Comparison of ENCODE assay signal across 8 cellular contexts in the genomic region with DNA sequence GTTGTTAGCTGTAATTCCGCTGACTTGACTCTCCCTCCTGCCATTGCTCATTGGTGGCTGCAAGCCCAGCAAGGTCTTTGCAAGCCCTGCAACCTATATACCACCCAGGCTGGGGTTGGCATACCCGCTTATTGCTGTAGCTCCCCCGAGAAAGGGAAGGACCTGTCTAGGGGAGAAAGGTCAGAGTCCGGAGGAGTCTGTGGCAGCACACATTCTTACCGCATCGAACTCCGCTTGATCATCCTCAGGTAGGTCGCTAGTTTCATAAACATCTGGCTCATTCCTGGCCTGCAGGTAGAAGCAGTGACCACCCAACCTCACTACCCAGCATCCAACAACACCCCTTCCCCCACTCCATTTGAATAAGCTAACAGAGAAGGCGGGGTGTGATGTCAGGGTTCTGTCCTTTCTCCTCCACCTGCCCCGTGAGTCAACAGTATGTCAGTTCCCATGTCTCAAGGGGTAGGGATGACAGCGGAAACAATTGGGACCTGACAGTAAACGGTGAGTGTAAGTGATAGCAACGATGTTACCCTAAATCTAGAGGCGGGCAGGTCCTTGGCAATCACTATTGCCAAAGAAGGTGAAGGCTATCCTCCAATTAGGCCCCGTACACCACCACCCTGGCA. TPM values are rescaled to one million over a fixed set of nuclear protein-coding genes. Genes with fewer than 3 reads are reported as not detected.
A peak's percentile ranks its signal among the peaks of the same experiment; 100 is the strongest.
DNase-seq lines count a peak whose midpoint lies in the region; ATAC-seq and TF ChIP-seq lines count a peak whose summit lies in the region.

No MANE protein-coding gene starts in this region.

- WGBS in esophagus squamous epithelium, 2 donors = 56% methylated on average over 13 to 15 of the region's 15 CpGs

- peaks cover 10% of the 10 kb centered on the region; the same call in 1 of the 2 replicates for H4K20me1 ChIP-seq in PC-9 (ENCODE audit: insufficient read depth)

- ATAC-seq in GM21390 (IDR thresholded peaks at IDR 0.05; ENCODE audit: unreplicated experiment) = no peak

- no peak for TF ChIP-seq CTCF in GM12864 (IDR thresholded peaks at IDR 0.05; ENCODE audit: low read depth, low read length, missing control alignments)
- TF ChIP-seq CTCF in PC-9 (conservative IDR thresholded peaks at IDR 0.05) = no peak
- no peak for TF ChIP-seq CTCF in esophagus squamous epithelium (IDR thresholded peaks at IDR 0.05)

- H3K9me2 ChIP-seq in PC-9 (ENCODE audit: insufficient read depth) = no peaks in the 10 kb centered on the region

- peaks cover 9% of the 10 kb centered on the region for H3K4me1 ChIP-seq in PC-9 (replicated peaks; ENCODE audit: insufficient read depth)
- peaks cover 16 to 57% (median 18%) of the 10 kb centered on the region in 3 donors for H3K4me1 ChIP-seq in esophagus squamous epithelium
- peaks cover 13% of the 10 kb centered on the region for H3K4me1 ChIP-seq in rectal smooth muscle tissue (ENCODE audit: control insufficient read depth, insufficient read depth, low read length)

- POLR2A ChIA-PET in PC-9 (lab: Charles Lee; ENCODE audit: unreplicated experiment) = no interaction called here

- H3K9me3 ChIP-seq in PC-9 (ENCODE audit: insufficient read depth, low read depth) (no peaks in the 10 kb centered on the region), esophagus squamous epithelium (no peaks in the 10 kb centered on the region)

- H3K9ac ChIP-seq in rectal smooth muscle tissue (ENCODE audit: low read length) = peak overlapping the region; percentile 78

- no peaks in the 10 kb centered on the region for H3K27me3 ChIP-seq in PC-9 (ENCODE audit: insufficient read depth, low read depth)
- peaks cover 0 to 31% (median 0%) of the 10 kb centered on the region in 4 donors for H3K27me3 ChIP-seq in esophagus squamous epithelium
- peaks cover 11% of the 10 kb centered on the region for H3K27me3 ChIP-seq in rectal smooth muscle tissue (ENCODE audit: control insufficient read depth, insufficient read depth, low read length)

- CTCF ChIA-PET in PC-9 (lab: Charles Lee) = interaction anchor here (0.7 kb wide), 1 partner anchor 1720 kb away, joined by 11 read pairs; no protein-coding TSS in a partner anchor

- intact Hi-C loops in PC-9 (cut with micrococcal nuclease; ENCODE audit: unreplicated experiment) (loop anchor here (2.0 kb wide), 2 partner anchors 23 to 45 kb away; a partner anchor contains a TSS), esophagus squamous epithelium (cut with DNase I) (no loop called here)

- H3K79me2 ChIP-seq in PC-9 (ENCODE audit: low read depth) = peaks cover 29% of the 10 kb centered on the region

- no peak for DNase-seq in GM12864 (ENCODE audit: low read depth)
- DNase-seq in PC-9 = no peak
- DNase-seq in esophagus squamous epithelium (lab: John Stamatoyannopoulos, UW) = no peak
- no peak for DNase-seq in NCI-H2171 (lab: John Stamatoyannopoulos, UW)
- DNase-seq in NCI-H1930 (lab: John Stamatoyannopoulos, UW) = no peak
- no peak for DNase-seq in NCI-H2196 treated with DMSO at 0.1 percent for 48 hours (lab: John Stamatoyannopoulos, UW; ENCODE audit: unreplicated experiment)

- TSS peak; percentile 37 for BruUV-seq in PC-9 (replicated peaks; lab: Mats Ljungman, UMichigan)

- H3F3A ChIP-seq in PC-9 (ENCODE audit: insufficient read depth, low read depth) = peaks cover 13% of the 10 kb centered on the region; the same call in 1 of the 2 replicates

- H3K4me2 ChIP-seq in PC-9 = peak overlapping the region; percentile 76

- TF ChIP-seq POLR2A in esophagus squamous epithelium (IDR thresholded peaks at IDR 0.05) = no peak

- H2AFZ ChIP-seq in PC-9 = peak overlapping the region; percentile 88

- H3K27ac ChIP-seq in PC-9 (peak overlapping the region; percentile 45), esophagus squamous epithelium (peak overlapping the region; percentile 93 to 99 (median 97)), rectal smooth muscle tissue (ENCODE audit: low read depth, low read length) (peak overlapping the region; percentile 93)

- H3K36me3 ChIP-seq in PC-9 (ENCODE audit: low read depth) (peaks cover 7% of the 10 kb centered on the region), esophagus squamous epithelium (peaks cover 0 to 27% (median 0%) of the 10 kb centered on the region in 3 donors), rectal smooth muscle tissue (ENCODE audit: control insufficient read depth, insufficient read depth, low read length) (peaks cover 6% of the 10 kb centered on the region)

- H3K4me3 ChIP-seq in GM12864 (ENCODE audit: low read depth, low read length) (peak overlapping the region; percentile 67), PC-9 (peak overlapping the region; percentile 59), esophagus squamous epithelium (peak overlapping the region; percentile 65 to 100 (median 94)), rectal smooth muscle tissue (ENCODE audit: low read length) (peak overlapping the region; percentile 72)

RNA-seq across cellular contexts. Expression of a gene that starts 1.1 kb away (rescaled TPM):
- 93.4 and 105 TPM in 2 replicates for total RNA-seq in PC-9 (2021)
- total RNA-seq in esophagus squamous epithelium = 100 to 1,000 TPM; 122 to 175 (median 159) TPM

RNA-seq across cellular contexts. Expression of a gene that starts 3.9 kb away (rescaled TPM):
- total RNA-seq in PC-9 (2021) = 0.07 TPM in 1 of 2 replicates, not detected in the other
- under 1 TPM in 3 of 4 donors, not detected in 1; 0.15 to 0.22 (median 0.19) TPM for total RNA-seq in esophagus squamous epithelium

RNA-seq across cellular contexts. Expression of a gene that starts 23.3 kb away (rescaled TPM):
- 47.3 and 78.4 TPM in 2 replicates for total RNA-seq in PC-9 (2021)
- total RNA-seq in esophagus squamous epithelium = 10 to 100 TPM; 13.8 to 33.2 (median 17.6) TPM

RNA-seq across cellular contexts. Expression of a gene that starts 25.6 kb away (rescaled TPM):
- total RNA-seq in PC-9 (2021) (15.6 and 17.3 TPM in 2 replicates), esophagus squamous epithelium (10 to 100 TPM in 3 of 4 donors, 1 to 10 TPM in 1; 5.1 to 23.3 (median 15.4) TPM)

RNA-seq across cellular contexts. Expression of a gene that starts 45.1 kb away (rescaled TPM):
- 47.7 and 48.7 TPM in 2 replicates for total RNA-seq in PC-9 (2021)
- total RNA-seq in esophagus squamous epithelium = 10 to 100 TPM; 25.2 to 41.7 (median 33.1) TPM

Comparison
In these comparisons a context has a peak if more than half of its experiments do, and no peak if none do; other contexts are left out.
1. H3K27ac ChIP-seq: peak in every context shown above with its lines; median percentile 97 in esophagus squamous epithelium; 93 in rectal smooth muscle tissue; 45 in PC-9.